28 cellular contexts compared by ENCODE assay signal in genomic region chr2:178707471-178707870, GRCh38.
"Had no signal": no experiment of that assay in that cellular context is flagged by ENCODE, and none has a peak within 500 bp of the region (broad histone marks: within the 10 kb centered on the region; RNA-seq: fewer than 3 reads in every experiment).

No MANE protein-coding gene starts in this region.

- H3K9me3 Mint-ChIP-seq: activated B cell treated with CpG ODN at 0.5 μM for 24 hours; activated CD4-positive, alpha-beta memory T cell treated with anti-CD3 and anti-CD28 coated beads for 36 hours; activated CD4-positive, alpha-beta T cell treated with anti-CD3 and anti-CD28 coated beads, Interleukin-2, amount 10 ng/mL, durations not matched to agents 7 days and 5 days; activated naive CD4-positive, alpha-beta T cell treated with anti-CD3 and anti-CD28 coated beads, Interleukin-2, amount 50 U/mL, for 72 hours; activated naive CD8-positive, alpha-beta T cell treated with anti-CD3 and anti-CD28 coated beads, Interleukin-2, amount 50 U/mL, for 24 hours; activated T-cell treated with anti-CD3 and anti-CD28 coated beads, Interleukin-2, amount 50 U/mL, for 4 hours; T-cell had no signal

- H3K27me3 Mint-ChIP-seq: activated B cell treated with CpG ODN at 0.5 μM for 24 hours; activated CD4-positive, alpha-beta memory T cell treated with anti-CD3 and anti-CD28 coated beads for 36 hours; activated CD4-positive, alpha-beta T cell treated with anti-CD3 and anti-CD28 coated beads, Interleukin-2, amount 10 ng/mL, durations not matched to agents 7 days and 5 days; activated naive CD8-positive, alpha-beta T cell treated with anti-CD3 and anti-CD28 coated beads, Interleukin-2, amount 50 U/mL, for 24 hours; T-cell had no signal

- H3K27ac Mint-ChIP-seq: activated B cell treated with CpG ODN at 0.5 μM for 24 hours; activated CD4-positive, alpha-beta memory T cell treated with anti-CD3 and anti-CD28 coated beads for 36 hours; activated CD4-positive, alpha-beta T cell treated with anti-CD3 and anti-CD28 coated beads, Interleukin-2, amount 10 ng/mL, durations not matched to agents 7 days and 5 days; activated naive CD4-positive, alpha-beta T cell treated with anti-CD3 and anti-CD28 coated beads, Interleukin-2, amount 50 U/mL, for 72 hours; activated naive CD8-positive, alpha-beta T cell treated with anti-CD3 and anti-CD28 coated beads, Interleukin-2, amount 50 U/mL, for 24 hours; T-cell had no signal

- H3K36me3 Mint-ChIP-seq: activated CD4-positive, alpha-beta memory T cell treated with anti-CD3 and anti-CD28 coated beads for 36 hours; activated naive CD4-positive, alpha-beta T cell treated with anti-CD3 and anti-CD28 coated beads, Interleukin-2, amount 50 U/mL, for 72 hours had no signal

- DNase-seq: activated B cell treated with CpG ODN at 0.5 μM for 24 hours; activated CD4-positive, alpha-beta memory T cell treated with anti-CD3 and anti-CD28 coated beads for 36 hours; activated CD4-positive, alpha-beta T cell treated with anti-CD3 and anti-CD28 coated beads for 1 hour; activated CD4-positive, alpha-beta T cell treated with anti-CD3 and anti-CD28 coated beads, Interleukin-2, amount 10 ng/mL, durations not matched to agents 7 days and 5 days; activated CD8-positive, alpha-beta memory T cell treated with anti-CD3 and anti-CD28 coated beads for 24 hours; activated effector memory CD4-positive, alpha-beta T cell treated with anti-CD3 and anti-CD28 coated beads, Interleukin-2, amount 50 U/mL, for 16 hours; activated naive CD4-positive, alpha-beta T cell treated with Interleukin-2 at 50 U/mL for 16 hours; activated naive CD8-positive, alpha-beta T cell treated with anti-CD3 and anti-CD28 coated beads, Interleukin-2, amount 50 U/mL, for 24 hours; activated T-cell treated with anti-CD3 and anti-CD28 coated beads, Interleukin-2, amount 50 U/mL, for 4 hours; amniotic stem cell; body of pancreas; Karpas-422; NCI-H1105 treated with DMSO at 0.1 percent for 48 hours; NCI-H1436 treated with DMSO at 0.1 percent for 48 hours; NCI-H187; NCI-H2081; NCI-H510A treated with DMSO at 0.1 percent for 48 hours; NCI-H69; OCI-M1; RPMI8226; T-cell; T-helper 2 cell; T1000 had no signal

- ATAC-seq: activated naive CD4-positive, alpha-beta T cell treated with anti-CD3 and anti-CD28 coated beads, Interleukin-2, amount 50 U/mL, for 72 hours; activated naive CD8-positive, alpha-beta T cell treated with anti-CD3 and anti-CD28 coated beads, Interleukin-2, amount 50 U/mL, for 24 hours; activated T-cell treated with anti-CD3 and anti-CD28 coated beads, Interleukin-2, amount 50 U/mL, for 4 hours; body of pancreas; K562; Panc1; Right ventricle myocardium inferior; T-cell had no signal

- H3K4me1 Mint-ChIP-seq: activated B cell treated with CpG ODN at 0.5 μM for 24 hours; activated CD4-positive, alpha-beta T cell treated with anti-CD3 and anti-CD28 coated beads, Interleukin-2, amount 10 ng/mL, durations not matched to agents 7 days and 5 days; activated naive CD8-positive, alpha-beta T cell treated with anti-CD3 and anti-CD28 coated beads, Interleukin-2, amount 50 U/mL, for 24 hours; T-cell had no signal

- H3K27ac ChIP-seq: ascending aorta, body of pancreas had no signal

- H3K4me3 Mint-ChIP-seq: activated B cell treated with CpG ODN at 0.5 μM for 24 hours; activated CD4-positive, alpha-beta memory T cell treated with anti-CD3 and anti-CD28 coated beads for 36 hours; activated CD4-positive, alpha-beta T cell treated with anti-CD3 and anti-CD28 coated beads, Interleukin-2, amount 10 ng/mL, durations not matched to agents 7 days and 5 days; activated naive CD8-positive, alpha-beta T cell treated with anti-CD3 and anti-CD28 coated beads, Interleukin-2, amount 50 U/mL, for 24 hours; activated T-cell treated with anti-CD3 and anti-CD28 coated beads, Interleukin-2, amount 50 U/mL, for 4 hours; T-cell had no signal
